1 cellular context compared by ENCODE assay signal in the genomic region with DNA sequence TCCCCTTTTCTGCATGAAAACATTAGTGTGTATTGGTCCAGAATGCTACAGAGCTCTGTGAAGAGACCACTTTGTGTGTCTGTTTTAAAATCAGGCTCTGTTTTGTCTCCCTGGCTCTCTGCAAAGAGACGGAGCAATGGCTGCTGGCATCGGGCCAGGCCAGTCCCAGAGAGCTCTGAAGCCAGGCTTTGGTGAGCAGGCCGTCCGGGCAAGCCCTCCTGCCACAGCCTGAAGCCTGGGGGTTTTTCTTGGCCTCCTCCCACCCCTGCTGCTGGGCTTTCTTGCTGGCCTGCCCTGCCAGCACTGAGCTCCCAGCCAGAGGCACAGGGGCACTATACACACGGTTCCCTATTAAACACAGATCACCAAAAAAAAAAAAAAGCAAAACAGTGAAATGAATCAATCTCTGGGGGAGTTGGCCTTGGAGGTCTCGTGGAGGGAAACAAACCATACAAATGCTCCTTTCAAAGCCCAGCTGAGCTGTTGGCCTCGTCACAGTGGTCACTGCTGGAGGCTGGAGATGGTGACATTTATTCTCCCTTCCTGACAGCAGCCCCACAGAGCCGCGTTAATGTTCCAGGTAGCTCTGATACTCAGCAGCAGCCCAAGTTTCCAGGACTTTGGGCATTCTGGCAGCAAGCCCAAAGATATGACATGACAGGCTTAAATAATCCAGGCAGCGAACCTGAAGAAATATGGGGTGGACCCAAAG.
TF ChIP-seq lines count a peak whose summit lies in the region.

No MANE protein-coding gene starts in this region.

TF ChIP-seq in WTC11, 78 proteins besides CTCF, POLR2A, EP300 and RAD21 (continued from another document):
- TF ChIP-seq, protein P1, sequence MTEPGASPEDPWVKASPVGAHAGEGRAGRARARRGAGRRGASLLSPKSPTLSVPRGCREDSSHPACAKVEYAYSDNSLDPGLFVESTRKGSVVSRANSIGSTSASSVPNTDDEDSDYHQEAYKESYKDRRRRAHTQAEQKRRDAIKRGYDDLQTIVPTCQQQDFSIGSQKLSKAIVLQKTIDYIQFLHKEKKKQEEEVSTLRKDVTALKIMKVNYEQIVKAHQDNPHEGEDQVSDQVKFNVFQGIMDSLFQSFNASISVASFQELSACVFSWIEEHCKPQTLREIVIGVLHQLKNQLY (CRISPR knock-in tag; IDR thresholded peaks at IDR 0.05): no peak
- no peak for TF ChIP-seq JAZF1 (CRISPR knock-in tag; IDR thresholded peaks at IDR 0.05)
- TF ChIP-seq ELF4 (CRISPR knock-in tag; IDR thresholded peaks at IDR 0.05; ENCODE audit: low read depth): no peak
- TF ChIP-seq ESRRA (CRISPR knock-in tag; IDR thresholded peaks at IDR 0.05; ENCODE audit: borderline replicate concordance): no peak
- TF ChIP-seq, protein P2, sequence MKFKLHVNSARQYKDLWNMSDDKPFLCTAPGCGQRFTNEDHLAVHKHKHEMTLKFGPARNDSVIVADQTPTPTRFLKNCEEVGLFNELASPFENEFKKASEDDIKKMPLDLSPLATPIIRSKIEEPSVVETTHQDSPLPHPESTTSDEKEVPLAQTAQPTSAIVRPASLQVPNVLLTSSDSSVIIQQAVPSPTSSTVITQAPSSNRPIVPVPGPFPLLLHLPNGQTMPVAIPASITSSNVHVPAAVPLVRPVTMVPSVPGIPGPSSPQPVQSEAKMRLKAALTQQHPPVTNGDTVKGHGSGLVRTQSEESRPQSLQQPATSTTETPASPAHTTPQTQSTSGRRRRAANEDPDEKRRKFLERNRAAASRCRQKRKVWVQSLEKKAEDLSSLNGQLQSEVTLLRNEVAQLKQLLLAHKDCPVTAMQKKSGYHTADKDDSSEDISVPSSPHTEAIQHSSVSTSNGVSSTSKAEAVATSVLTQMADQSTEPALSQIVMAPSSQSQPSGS (CRISPR knock-in tag; IDR thresholded peaks at IDR 0.05; ENCODE audit: borderline replicate concordance, low read depth): no peak
- TF ChIP-seq CREB1 (CRISPR knock-in tag; IDR thresholded peaks at IDR 0.05): no peak
- no peak for TF ChIP-seq RORB (CRISPR knock-in tag; IDR thresholded peaks at IDR 0.05)
